22 cellular contexts compared by ENCODE assay signal in the genomic region with DNA sequence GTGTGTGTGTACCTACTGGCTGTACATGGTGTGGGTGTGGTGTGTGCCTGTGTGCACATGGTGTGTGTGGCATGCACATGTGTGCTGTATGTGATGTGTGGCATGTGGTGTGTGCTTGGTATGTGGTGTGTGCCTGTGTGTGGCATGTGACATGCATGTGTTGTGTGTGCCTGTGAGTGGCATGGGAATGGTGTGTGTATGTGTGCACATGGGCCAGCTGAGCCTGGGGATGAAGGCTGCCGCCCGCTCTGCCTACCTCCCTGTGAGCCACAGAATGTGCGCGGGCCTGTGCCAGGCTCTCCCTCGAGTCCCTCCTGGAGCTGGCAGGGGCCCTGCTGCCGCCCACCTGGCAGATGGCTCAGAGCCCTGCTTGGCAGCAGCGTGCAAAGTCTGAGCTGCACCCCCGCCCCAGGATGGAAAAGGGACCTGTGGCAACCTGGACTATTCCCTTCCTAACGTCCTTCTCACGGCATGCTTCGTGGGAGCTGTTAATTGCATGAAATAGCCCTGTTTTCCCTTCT. TPM values are rescaled to one million over a fixed set of nuclear protein-coding genes. Genes with fewer than 3 reads are reported as not detected.
DNase-seq lines count a peak whose midpoint lies in the region; ATAC-seq and TF ChIP-seq lines count a peak whose summit lies in the region.
"Had no signal": no experiment of that assay in that cellular context is flagged by ENCODE, and none has a peak within 500 bp of the region (broad histone marks: within the 10 kb centered on the region; RNA-seq: fewer than 3 reads in every experiment).

No MANE protein-coding gene starts in this region.

- DNase-seq in DMS 273 treated with DMSO at 0.1 percent for 48 hours (lab: John Stamatoyannopoulos, UW) (peak; percentile 28), NCI-H2171 (lab: John Stamatoyannopoulos, UW) (peak; percentile 59), dorsolateral prefrontal cortex (peak; percentile 37 to 90 (median 80)), occipital lobe (lab: John Stamatoyannopoulos, UW) (peak; percentile 81), DMS79 treated with DMSO at 0.1 percent for 48 hours (lab: John Stamatoyannopoulos, UW) (no peak), KBM-7 (no peak), SKM-1 (lab: John Stamatoyannopoulos, UW; ENCODE audit: unreplicated experiment) (no peak)
- DNase-seq: activated CD4-positive, alpha-beta T cell treated with anti-CD3 and anti-CD28 coated beads for 1 hour; activated CD8-positive, alpha-beta memory T cell treated with anti-CD3 and anti-CD28 coated beads, Interleukin-2, amount 10 ng/mL, durations not matched to agents 7 days and 5 days; immature natural killer cell; KG1; NCI-H1092; NCI-H2107; NCI-H526 treated with DMSO at 0.1 percent for 48 hours; Peyer's patch; stimulated activated CD4-positive, alpha-beta T cell treated with anti-CD3 and anti-CD28 coated beads, Interleukin-1b, Interleukin-23, amount 100 ng/mL, for 48 hours had no signal

- TF ChIP-seq CTCF in dorsolateral prefrontal cortex (IDR thresholded peaks at IDR 0.05 in 54 of 56, conservative IDR thresholded peaks at IDR 0.05 in 2 of 56; ENCODE audit: low read depth in 1 of 56, partially characterized antibody in 56 of 56): no peak

- in situ Hi-C loops in KBM-7 (cut with MboI; ENCODE audit: low pct_unique_long_range_greater_than_20kb, low sequenced_read_pairs): no loop called here

- no peaks in the 10 kb centered on the region for H3K27me3 ChIP-seq in dorsolateral prefrontal cortex
- H3K27me3 ChIP-seq: cardiac muscle cell, Peyer's patch had no signal

- ATAC-seq in GM21717 (IDR thresholded peaks at IDR 0.05; ENCODE audit: unreplicated experiment): no peak
- ATAC-seq: activated CD8-positive, alpha-beta memory T cell treated with anti-CD3 and anti-CD28 coated beads, Interleukin-2, amount 10 ng/mL, durations not matched to agents 7 days and 5 days had no signal

- no peak overlapping the region for H3K4me3 ChIP-seq in dorsolateral prefrontal cortex
- H3K4me3 ChIP-seq: cardiac muscle cell, lung, Peyer's patch, SK-N-MC had no signal

- H3K27ac ChIP-seq in dorsolateral prefrontal cortex: peak overlapping the region in 18 of 59 donors; percentile 4 to 83 (median 44)
- H3K27ac ChIP-seq: cardiac muscle cell, HL-60, parathyroid adenoma, Peyer's patch, SK-N-MC had no signal

- intact Hi-C loops in dorsolateral prefrontal cortex (cut with DNase I): no loop called here

RNA-seq across cellular contexts. Expression of a gene that starts 9.3 kb away (rescaled TPM):
- total RNA-seq in dorsolateral prefrontal cortex (1 to 10 TPM in 117 of 120 experiments, under 1 TPM in 3; 0.87 to 9.0 (median 2.6) TPM), occipital lobe (1.6 TPM)

RNA-seq across cellular contexts. Expression of a gene that starts 28.4 kb away (rescaled TPM):
- total RNA-seq in dorsolateral prefrontal cortex (10 to 100 TPM; 11.2 to 26.1 (median 16.7) TPM), occipital lobe (20.9 TPM)

RNA-seq across cellular contexts. Expression of a gene that starts 41.7 kb away (rescaled TPM):
- total RNA-seq in dorsolateral prefrontal cortex: 100 to 1,000 TPM; 369 to 792 (median 531) TPM
- total RNA-seq in occipital lobe: 41.0 TPM

Comparison
In these comparisons a context has a peak if more than half of its experiments do, and no peak if none do; other contexts are left out.
1. DNase-seq: peak in DMS 273 treated with DMSO at 0.1 percent for 48 hours (single experiment), NCI-H2171 (single experiment), dorsolateral prefrontal cortex (10 of 10) and occipital lobe (single experiment); none in DMS79 treated with DMSO at 0.1 percent for 48 hours (single experiment), KBM-7 (single experiment) and SKM-1 (single experiment).